ENCODE assay signal across 9 cellular contexts in genomic region chr2:38184964-38185603, GRCh38.
DNase-seq lines count a peak whose midpoint lies in the region; ATAC-seq and TF ChIP-seq lines count a peak whose summit lies in the region.
"Had no signal": no experiment of that assay in that cellular context is flagged by ENCODE, and none has a peak within 500 bp of the region (broad histone marks: within the 10 kb centered on the region; RNA-seq: fewer than 3 reads in every experiment).

No MANE protein-coding gene starts in this region.

- H4K91ac ChIP-seq in neuronal stem cell (ENCODE audit: low read depth, low read length, poor library complexity) (no peak overlapping the region), H9 (ENCODE audit: insufficient read length, low read depth, low read length) (no peak overlapping the region)

- H3K4me3 Mint-ChIP-seq in H9: no peak overlapping the region

- H3K4ac ChIP-seq in neuronal stem cell (ENCODE audit: low read length) (no peak overlapping the region), H9 (ENCODE audit: low read depth, low read length) (no peak overlapping the region)

- peak; percentile 77 for DNase-seq in GM06990 (ENCODE audit: extremely low read depth, insufficient read length)
- DNase-seq in fibroblast of gingiva (ENCODE audit: low read depth): peak; percentile 51
- DNase-seq in neuronal stem cell (ENCODE audit: low spot score): no peak
- no peak for DNase-seq in NCI-H2196 treated with DMSO at 0.1 percent for 48 hours (lab: John Stamatoyannopoulos, UW; ENCODE audit: unreplicated experiment)
- DNase-seq in H9: no peak
- DNase-seq in cerebellar cortex (ENCODE audit: low spot score): no peak
- DNase-seq: stimulated activated CD4-positive, alpha-beta T cell treated with anti-CD3 and anti-CD28 coated beads, Interleukin-4, amount 100 ng/mL, for 4 hours had no signal

- WGBS in neuronal stem cell (ENCODE audit: extremely low coverage in 2 of 2, insufficient read length in 2 of 2, insufficient replicate concordance in 1 of 2), 2 donors: no CpG with 5 or more reads among the region's 2 CpGs
- WGBS in H9 (ENCODE audit: extremely low coverage, insufficient read length, low lambda C conversion rate): no CpG with 5 or more reads among the region's 2 CpGs

- no peak overlapping the region for H3K18ac ChIP-seq in neuronal stem cell (ENCODE audit: low read length)
- H3K18ac ChIP-seq in H9 (ENCODE audit: insufficient read length, low read depth, low read length): no peak overlapping the region

- H3K27ac ChIP-seq in neuronal stem cell (replicated peaks; ENCODE audit: low read length) (no peak overlapping the region), H9 (ENCODE audit: insufficient read length, low read depth, low read length) (no peak overlapping the region)

- no peak overlapping the region for H2BK20ac ChIP-seq in H9 (ENCODE audit: low read depth, low read length, poor library complexity, severe bottlenecking)

- H2BK5ac ChIP-seq in neuronal stem cell (ENCODE audit: low read length): no peak overlapping the region
- no peak overlapping the region for H2BK5ac ChIP-seq in H9 (ENCODE audit: insufficient read length, low read length)

- H2BK12ac ChIP-seq in neuronal stem cell (ENCODE audit: low read length): no peak overlapping the region
- H2BK12ac ChIP-seq in H9 (ENCODE audit: insufficient read length, low read depth, low read length): no peak overlapping the region

- H3K27ac Mint-ChIP-seq in H9: no peak overlapping the region

- H4K8ac ChIP-seq in neuronal stem cell (ENCODE audit: low read depth, low read length): no peak overlapping the region
- no peak overlapping the region for H4K8ac ChIP-seq in H9 (replicated peaks; ENCODE audit: insufficient read length, low read depth, low read length)

- H3K23ac ChIP-seq in neuronal stem cell (ENCODE audit: low read depth, low read length, poor library complexity) (no peak overlapping the region), H9 (ENCODE audit: insufficient read length, low read depth, low read length) (no peak overlapping the region)

- peaks cover 1 to 4% of the 10 kb centered on the region in 2 experiments; a peak in 3 of 4 replicates for H3K4me1 Mint-ChIP-seq in H9

- no peak overlapping the region for H2AK5ac ChIP-seq in neuronal stem cell (ENCODE audit: low read depth, low read length)
- no peak overlapping the region for H2AK5ac ChIP-seq in H9 (ENCODE audit: insufficient read length, low read length)

- no peaks in the 10 kb centered on the region for H4K20me1 ChIP-seq in H9 (ENCODE audit: control insufficient read depth, insufficient read depth, insufficient read length)

- peaks cover 0 to 5% of the 10 kb centered on the region in 2 donors for H3K4me1 ChIP-seq in neuronal stem cell (ENCODE audit: control insufficient read depth in 2 of 2, insufficient read depth in 1 of 2, low read depth in 1 of 2, low read length in 2 of 2)
- H3K4me1 ChIP-seq in H9 (ENCODE audit: insufficient read depth, low read length): no peaks in the 10 kb centered on the region

- H3K36me3 Mint-ChIP-seq in H9 (ENCODE audit: insufficient read depth in 1 of 3, low read depth in 3 of 3): no peaks in the 10 kb centered on the region; a peak in 1 of 7 replicates

- no peaks in the 10 kb centered on the region; the same call in 1 of the 2 replicates for H3K27me3 Mint-ChIP-seq in H9 (ENCODE audit: low read depth)

- H3K79me1 ChIP-seq in neuronal stem cell (ENCODE audit: low read depth, low read length) (no peaks in the 10 kb centered on the region), H9 (ENCODE audit: insufficient read depth, low read depth, low read length, poor library complexity, severe bottlenecking) (no peaks in the 10 kb centered on the region)

- H3K9me3 Mint-ChIP-seq in H9: no peaks in the 10 kb centered on the region

- H3K14ac ChIP-seq in neuronal stem cell (ENCODE audit: low read length): no peak overlapping the region
- no peak overlapping the region for H3K14ac ChIP-seq in H9 (ENCODE audit: insufficient read depth, low read length)

- H3K27me3 ChIP-seq in GM06990 (replicated peaks; ENCODE audit: control insufficient read depth, insufficient read depth, low read length) (no peaks in the 10 kb centered on the region), neuronal stem cell (ENCODE audit: control insufficient read depth in 3 of 3, insufficient read depth in 3 of 3, low read depth in 1 of 3, low read length in 3 of 3) (no peaks in the 10 kb centered on the region), H9 (ENCODE audit: insufficient read depth, low read length) (no peaks in the 10 kb centered on the region)

- H3K9me3 ChIP-seq in neuronal stem cell (replicated peaks in 1 of 2; ENCODE audit: control insufficient read depth in 2 of 2, insufficient read depth in 1 of 2, low read depth in 1 of 2, low read length in 2 of 2) (no peaks in the 10 kb centered on the region), H9 (ENCODE audit: control insufficient read depth, low read depth, low read length) (no peaks in the 10 kb centered on the region)

- H2BK120ac ChIP-seq in neuronal stem cell (ENCODE audit: low read depth, low read length): no peak overlapping the region
- no peak overlapping the region for H2BK120ac ChIP-seq in H9 (ENCODE audit: low read depth, low read length, poor library complexity, severe bottlenecking)

- H2AFZ ChIP-seq in neuronal stem cell (ENCODE audit: low read length) (no peak overlapping the region), H9 (ENCODE audit: low read length) (no peak overlapping the region)

- H3K4me2 ChIP-seq in neuronal stem cell (ENCODE audit: insufficient read depth, low read length, poor library complexity, severe bottlenecking) (no peak overlapping the region), H9 (ENCODE audit: insufficient read depth, insufficient read length, low read length) (no peak overlapping the region)

- no peak overlapping the region for H2BK15ac ChIP-seq in neuronal stem cell (ENCODE audit: low read length)
- no peak overlapping the region for H2BK15ac ChIP-seq in H9 (ENCODE audit: low read depth, low read length)

- no peaks in the 10 kb centered on the region for H3K23me2 ChIP-seq in H9 (ENCODE audit: insufficient read length, low read depth, low read length, poor library complexity, severe bottlenecking)

- H4K5ac ChIP-seq in H9 (ENCODE audit: insufficient read length, low read depth, low read length): no peak overlapping the region

- no peak overlapping the region for H3K56ac ChIP-seq in H9 (ENCODE audit: insufficient read length, low read depth, low read length)

- H3K79me2 ChIP-seq in H9 (ENCODE audit: insufficient read depth, low read length): no peaks in the 10 kb centered on the region

- H3K4me3 ChIP-seq in GM06990 (replicated peaks; ENCODE audit: low read depth, low read length) (no peak overlapping the region), neuronal stem cell (ENCODE audit: low read length in 2 of 2) (no peak overlapping the region)

- TF ChIP-seq CTCF in GM06990 (IDR thresholded peaks at IDR 0.05; ENCODE audit: insufficient read depth, low read length, poor library complexity, severe bottlenecking): no peak
- no peak for TF ChIP-seq CTCF in H9 (conservative IDR thresholded peaks at IDR 0.05)

- ATAC-seq in GM21423 (IDR thresholded peaks at IDR 0.05; ENCODE audit: unreplicated experiment) (peak; percentile 92), HG03521 (IDR thresholded peaks at IDR 0.05; ENCODE audit: unreplicated experiment) (peak; percentile 89)

- H3K36me3 ChIP-seq in GM06990 (ENCODE audit: control insufficient read depth, insufficient read depth, low read length) (no peaks in the 10 kb centered on the region), neuronal stem cell (replicated peaks in 1 of 2; ENCODE audit: control insufficient read depth in 2 of 2, insufficient read depth in 2 of 2, low read length in 2 of 2) (no peaks in the 10 kb centered on the region)

- H3K9ac ChIP-seq in neuronal stem cell (ENCODE audit: low read depth, low read length, poor library complexity) (no peak overlapping the region), H9 (ENCODE audit: extremely low read depth, insufficient read length, low read length) (no peak overlapping the region)

- no peak overlapping the region for H3T11ph ChIP-seq in H9 (ENCODE audit: low read length)

Comparison
In these comparisons a context has a peak if more than half of its experiments do, and no peak if none do; other contexts are left out.
1. DNase-seq: peak in GM06990 (single experiment) and fibroblast of gingiva (single experiment); none in neuronal stem cell (single experiment), NCI-H2196 treated with DMSO at 0.1 percent for 48 hours (single experiment), H9 (single experiment) and cerebellar cortex (single experiment).